In genomic region chr20:62302341-62303048, GRCh38 we compare ENCODE assay signal across 1 cellular context.
A peak's percentile ranks its signal among the peaks of the same experiment; 100 is the strongest.
TF ChIP-seq lines count a peak whose summit lies in the region.

Gene ADRM1, plus strand, starts transcription at chr20:62302997. Its CDS starts 572 bp downstream, at chr20:62303569.

TF ChIP-seq in WTC11, 78 proteins besides CTCF, POLR2A, EP300 and RAD21 (continued from another document):
- TF ChIP-seq MAX (CRISPR knock-in tag; IDR thresholded peaks at IDR 0.05) (0 out of 2 replicates have a peak, but pooled peaks have one; percentile 42), NR2C2 (CRISPR knock-in tag; IDR thresholded peaks at IDR 0.05) (no peak), GABPB1 (CRISPR knock-in tag; IDR thresholded peaks at IDR 0.05) (peak; percentile 83), IRF1 (CRISPR knock-in tag; IDR thresholded peaks at IDR 0.05) (no peak), ZNF138 (CRISPR knock-in tag; conservative IDR thresholded peaks at IDR 0.05) (no peak), ETV6 (CRISPR knock-in tag; IDR thresholded peaks at IDR 0.05) (peak; percentile 79; the same call in 1 of the 2 replicates), USF1 (CRISPR knock-in tag; IDR thresholded peaks at IDR 0.05) (no peak), NR1H2 (CRISPR knock-in tag; IDR thresholded peaks at IDR 0.05) (no peak), GTF2I (CRISPR knock-in tag; conservative IDR thresholded peaks at IDR 0.05) (no peak), GRHL2 (CRISPR knock-in tag; IDR thresholded peaks at IDR 0.05; ENCODE audit: insufficient replicate concordance, severe bottlenecking) (no peak), IRF2 (CRISPR knock-in tag; IDR thresholded peaks at IDR 0.05; ENCODE audit: borderline replicate concordance, low read depth) (no peak), JAZF1 (CRISPR knock-in tag; IDR thresholded peaks at IDR 0.05) (no peak), PRRX2 (CRISPR knock-in tag; IDR thresholded peaks at IDR 0.05) (no peak), AR (CRISPR knock-in tag; IDR thresholded peaks at IDR 0.05) (no peak), ZNF416 (CRISPR knock-in tag; IDR thresholded peaks at IDR 0.05) (peak; percentile 32; the same call in 1 of the 2 replicates), MXD4 (CRISPR knock-in tag; IDR thresholded peaks at IDR 0.05; ENCODE audit: borderline replicate concordance) (no peak), NFYB (CRISPR knock-in tag; conservative IDR thresholded peaks at IDR 0.05; ENCODE audit: low read depth) (peak; percentile 88), TCF7 (CRISPR knock-in tag; IDR thresholded peaks at IDR 0.05; ENCODE audit: low read depth) (no peak), HMGXB4 (CRISPR knock-in tag; IDR thresholded peaks at IDR 0.05) (no peak; the same call in 1 of the 2 replicates), JUN (CRISPR knock-in tag; IDR thresholded peaks at IDR 0.05) (no peak), SP1 (CRISPR knock-in tag; conservative IDR thresholded peaks at IDR 0.05) (peak; percentile 85), FOXK1 (CRISPR knock-in tag; IDR thresholded peaks at IDR 0.05) (peak; percentile 71; the same call in 1 of the 2 replicates), HMGA2 (CRISPR knock-in tag; IDR thresholded peaks at IDR 0.05) (no peak), OVOL2 (CRISPR knock-in tag; IDR thresholded peaks at IDR 0.05; ENCODE audit: borderline replicate concordance) (no peak), ATF1 (CRISPR knock-in tag; IDR thresholded peaks at IDR 0.05) (no peak), ZMAT4 (CRISPR knock-in tag; IDR thresholded peaks at IDR 0.05) (no peak), ZBTB21 (CRISPR knock-in tag; IDR thresholded peaks at IDR 0.05; ENCODE audit: borderline replicate concordance) (peak; percentile 56; the same call in 1 of the 2 replicates), CREB1 (CRISPR knock-in tag; IDR thresholded peaks at IDR 0.05) (no peak), E2F5 (CRISPR knock-in tag; IDR thresholded peaks at IDR 0.05) (peak; percentile 19; the same call in 1 of the 2 replicates), ZNF532 (CRISPR knock-in tag; IDR thresholded peaks at IDR 0.05; ENCODE audit: borderline replicate concordance) (no peak), ZNF281 (CRISPR knock-in tag; IDR thresholded peaks at IDR 0.05) (no peak)
